In the genomic region with DNA sequence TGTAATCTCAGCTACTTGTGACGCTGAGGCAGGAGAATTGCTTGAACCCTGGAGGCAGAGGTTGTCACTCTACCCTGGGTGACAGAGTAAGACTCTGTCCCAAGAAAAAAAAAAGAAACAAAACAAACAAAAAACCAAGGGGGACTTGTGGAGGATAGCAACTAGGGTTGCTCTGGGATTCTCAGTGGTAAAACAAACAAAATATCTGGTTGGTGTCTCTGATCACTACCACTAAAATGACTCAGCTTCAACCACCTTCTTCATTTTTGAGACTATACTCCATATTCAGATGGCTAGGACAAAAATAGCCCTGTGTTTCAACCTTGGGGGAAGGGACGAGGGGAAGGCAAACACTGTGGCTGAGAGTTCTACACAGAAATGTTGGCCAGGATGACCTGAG, we compare ENCODE assay signal across 7 cellular contexts.
DNase-seq lines count a peak whose midpoint lies in the region; ATAC-seq and TF ChIP-seq lines count a peak whose summit lies in the region.

No MANE protein-coding gene starts in this region.

- H3K9me3 Mint-ChIP-seq in H9 (peaks cover 2 to 4% of the 10 kb centered on the region in 2 experiments; a peak in 2 of 5 replicates), neural progenitor cell (peaks cover 4% of the 10 kb centered on the region)

- H3K9me3 ChIP-seq in H9 (ENCODE audit: control insufficient read depth, low read depth, low read length): no peaks in the 10 kb centered on the region
- no peaks in the 10 kb centered on the region for H3K9me3 ChIP-seq in neural progenitor cell (ENCODE audit: low read depth)
- H3K9me3 ChIP-seq in HAP-1: no peaks in the 10 kb centered on the region

- no peak for DNase-seq in H9
- DNase-seq in neural progenitor cell (ENCODE audit: low spot score): no peak
- no peak for DNase-seq in HAP-1 (ENCODE audit: low spot score in 2 of 2)
- no peak for DNase-seq in ecto neural progenitor cell (ENCODE audit: low spot score)
- no peak for DNase-seq in cardiac septum (ENCODE audit: low spot score)

- no peaks in the 10 kb centered on the region for H3K36me3 Mint-ChIP-seq in H9 (ENCODE audit: insufficient read depth in 1 of 3, low read depth in 3 of 3)
- no peaks in the 10 kb centered on the region for H3K36me3 Mint-ChIP-seq in neural progenitor cell

- no peak overlapping the region for H2AK5ac ChIP-seq in H9 (ENCODE audit: insufficient read length, low read length)

- no CpG with 5 or more reads among the region's 2 CpGs for WGBS in H9 (ENCODE audit: extremely low coverage, insufficient read length, low lambda C conversion rate)

- no peak overlapping the region for H2BK15ac ChIP-seq in H9 (ENCODE audit: low read depth, low read length)

- no peaks in the 10 kb centered on the region for H3F3A ChIP-seq in neural progenitor cell (ENCODE audit: low read depth)

- no peaks in the 10 kb centered on the region for H3K79me2 ChIP-seq in H9 (ENCODE audit: insufficient read depth, low read length)
- no peaks in the 10 kb centered on the region for H3K79me2 ChIP-seq in KMS-11 (ENCODE audit: insufficient read depth, low read depth)
- no peaks in the 10 kb centered on the region for H3K79me2 ChIP-seq in neural progenitor cell (ENCODE audit: low read depth)

- H3K9ac ChIP-seq in H9 (ENCODE audit: extremely low read depth, insufficient read length, low read length) (no peak overlapping the region), KMS-11 (peak overlapping the region; percentile 57), neural progenitor cell (no peak overlapping the region)

- H4K5ac ChIP-seq in H9 (ENCODE audit: insufficient read length, low read depth, low read length): no peak overlapping the region

- H3K4me3 ChIP-seq in KMS-11 (IDR thresholded peaks at IDR 0.05; ENCODE audit: insufficient read depth, low read depth, low read length) (no peak overlapping the region), neural progenitor cell (no peak overlapping the region), HAP-1 (no peak overlapping the region)

- no peak overlapping the region for H2BK120ac ChIP-seq in H9 (ENCODE audit: low read depth, low read length, poor library complexity, severe bottlenecking)

- H3K27ac Mint-ChIP-seq in H9 (no peak overlapping the region), neural progenitor cell (no peak overlapping the region)

- H3K14ac ChIP-seq in H9 (ENCODE audit: insufficient read depth, low read length): no peak overlapping the region

- H3K18ac ChIP-seq in H9 (ENCODE audit: insufficient read length, low read depth, low read length): no peak overlapping the region

- no peaks in the 10 kb centered on the region for H4K20me1 ChIP-seq in H9 (ENCODE audit: control insufficient read depth, insufficient read depth, insufficient read length)
- H4K20me1 ChIP-seq in KMS-11 (ENCODE audit: insufficient read depth): no peaks in the 10 kb centered on the region
- no peaks in the 10 kb centered on the region for H4K20me1 ChIP-seq in neural progenitor cell (ENCODE audit: low read depth)

- ATAC-seq in GM18873 (IDR thresholded peaks at IDR 0.05; ENCODE audit: low FRiP score, unreplicated experiment): peak; percentile 94

- H3K56ac ChIP-seq in H9 (ENCODE audit: insufficient read length, low read depth, low read length): no peak overlapping the region

- H3K4ac ChIP-seq in H9 (ENCODE audit: low read depth, low read length): no peak overlapping the region

- no peaks in the 10 kb centered on the region for H3K79me1 ChIP-seq in H9 (ENCODE audit: insufficient read depth, low read depth, low read length, poor library complexity, severe bottlenecking)

- H3K4me2 ChIP-seq in H9 (ENCODE audit: insufficient read depth, insufficient read length, low read length) (no peak overlapping the region), KMS-11 (peak overlapping the region; percentile 53), neural progenitor cell (no peak overlapping the region)

- H3K27me3 Mint-ChIP-seq in H9 (ENCODE audit: low read depth): peaks cover 2% of the 10 kb centered on the region; the same call in 1 of the 2 replicates
- H3K27me3 Mint-ChIP-seq in neural progenitor cell (ENCODE audit: insufficient read depth, low read depth): peaks cover 3% of the 10 kb centered on the region

- H3K27me3 ChIP-seq in H9 (ENCODE audit: insufficient read depth, low read length) (no peaks in the 10 kb centered on the region), KMS-11 (ENCODE audit: insufficient read depth, low read depth) (no peaks in the 10 kb centered on the region), neural progenitor cell (no peaks in the 10 kb centered on the region), HAP-1 (ENCODE audit: low read depth) (no peaks in the 10 kb centered on the region)

- no peaks in the 10 kb centered on the region for H3K36me3 ChIP-seq in KMS-11 (ENCODE audit: insufficient read depth)
- no peaks in the 10 kb centered on the region for H3K36me3 ChIP-seq in neural progenitor cell
- H3K36me3 ChIP-seq in HAP-1 (replicated peaks): no peaks in the 10 kb centered on the region

- H3K4me1 Mint-ChIP-seq in H9: peaks cover 7 to 10% of the 10 kb centered on the region in 2 experiments; a peak in 3 of 4 replicates
- peaks cover 7% of the 10 kb centered on the region for H3K4me1 Mint-ChIP-seq in neural progenitor cell

- TF ChIP-seq CTCF in H9 (conservative IDR thresholded peaks at IDR 0.05): no peak
- TF ChIP-seq CTCF in KMS-11 (conservative IDR thresholded peaks at IDR 0.05; ENCODE audit: low read depth, low read length): no peak
- no peak for TF ChIP-seq CTCF in neural progenitor cell (IDR thresholded peaks at IDR 0.05)

- in situ Hi-C loops in HAP-1 (cut with MboI; ENCODE audit: low sequenced_read_pairs): no loop called here

- no peak overlapping the region for H2BK20ac ChIP-seq in H9 (ENCODE audit: low read depth, low read length, poor library complexity, severe bottlenecking)

- no peak overlapping the region for H2BK12ac ChIP-seq in H9 (ENCODE audit: insufficient read length, low read depth, low read length)

- peak overlapping the region; percentile 40 for H2AFZ ChIP-seq in H9 (ENCODE audit: low read length)
- H2AFZ ChIP-seq in KMS-11 (ENCODE audit: low read depth): peak overlapping the region; percentile 28; the same call in 1 of the 2 replicates
- H2AFZ ChIP-seq in neural progenitor cell (replicated peaks): peak overlapping the region; percentile 52

- intact Hi-C loops in cardiac septum (cut with DNase I): no loop called here

- H4K91ac ChIP-seq in H9 (ENCODE audit: insufficient read length, low read depth, low read length): no peak overlapping the region

- no peak overlapping the region for H3T11ph ChIP-seq in H9 (ENCODE audit: low read length)

- H3K27ac ChIP-seq in H9 (ENCODE audit: insufficient read length, low read depth, low read length): no peak overlapping the region
- H3K27ac ChIP-seq in KMS-11: peak overlapping the region; percentile 88
- no peak overlapping the region for H3K27ac ChIP-seq in neural progenitor cell

- H3K4me1 ChIP-seq in H9 (ENCODE audit: insufficient read depth, low read length): no peaks in the 10 kb centered on the region
- H3K4me1 ChIP-seq in KMS-11 (ENCODE audit: low read depth, poor library complexity, severe bottlenecking): peaks cover 82% of the 10 kb centered on the region
- H3K4me1 ChIP-seq in neural progenitor cell: no peaks in the 10 kb centered on the region
- 0 out of 2 replicates have a peak, but pooled peaks cover 3% of the 10 kb centered on the region for H3K4me1 ChIP-seq in HAP-1

- H4K8ac ChIP-seq in H9 (replicated peaks; ENCODE audit: insufficient read length, low read depth, low read length): no peak overlapping the region

- no peak overlapping the region for H2BK5ac ChIP-seq in H9 (ENCODE audit: insufficient read length, low read length)

- no peaks in the 10 kb centered on the region for H3K23me2 ChIP-seq in H9 (ENCODE audit: insufficient read length, low read depth, low read length, poor library complexity, severe bottlenecking)

- H3K23ac ChIP-seq in H9 (ENCODE audit: insufficient read length, low read depth, low read length): no peak overlapping the region

- H3K4me3 Mint-ChIP-seq in H9: no peak overlapping the region
- no peak overlapping the region for H3K4me3 Mint-ChIP-seq in neural progenitor cell
